29 cellular contexts compared by ENCODE assay signal in the genomic region with DNA sequence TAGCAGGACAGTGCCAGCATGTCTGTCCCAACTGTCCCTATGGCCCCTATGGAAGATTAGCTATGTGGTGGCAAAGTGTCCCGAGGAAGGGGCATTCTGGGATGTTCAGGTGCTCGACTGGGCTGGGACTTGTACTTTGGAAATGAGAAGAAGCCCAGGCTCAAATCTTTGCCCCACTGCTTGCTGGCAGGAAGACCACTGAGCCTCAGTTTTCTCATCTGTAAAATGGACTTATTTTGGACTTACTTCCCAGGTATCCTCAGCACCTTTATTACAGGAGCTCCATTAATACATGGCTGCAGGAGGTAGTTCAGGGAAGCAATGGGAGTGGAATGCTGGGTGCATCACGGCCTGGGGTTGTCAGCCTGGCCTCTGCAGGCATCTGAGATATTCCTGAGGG.
"Had no signal": no experiment of that assay in that cellular context is flagged by ENCODE, and none has a peak within 500 bp of the region (broad histone marks: within the 10 kb centered on the region; RNA-seq: fewer than 3 reads in every experiment).

No MANE protein-coding gene starts in this region.

- H3K27ac Mint-ChIP-seq: mesothelial cell of epicardium; naive thymus-derived CD4-positive, alpha-beta T cell; nephron; neural progenitor cell; progenitor cell of endocrine pancreas had no signal

- ATAC-seq: gastroesophageal sphincter; heart left ventricle; left lobe of liver; naive thymus-derived CD4-positive, alpha-beta T cell; sciatic nerve had no signal

- H3K4me1 Mint-ChIP-seq: nephron had no signal

- FAIRE-seq: colon, kidney, urothelium cell line had no signal

- DNase-seq: effector CD4-positive, alpha-beta T cell; mesenchymal stem cell; naive thymus-derived CD4-positive, alpha-beta T cell; stimulated activated CD4-positive, alpha-beta T cell treated with anti-CD3 and anti-CD28 coated beads, Interleukin-12 subunit alpha, Interleukin-12 subunit beta, amount 100 ng/mL, for 4 hours; stimulated activated CD4-positive, alpha-beta T cell treated with anti-CD3 and anti-CD28 coated beads, Interleukin-1b, Interleukin-23, amount 100 ng/mL, for 48 hours; stimulated activated CD4-positive, alpha-beta T cell treated with anti-CD3 and anti-CD28 coated beads, Interleukin-4, amount 100 ng/mL, for 1 hour; stimulated activated CD8-positive, alpha-beta memory T cell treated with anti-CD3 and anti-CD28 coated beads, Interleukin-4, amount 100 ng/mL, for 48 hours; stimulated activated naive CD4-positive, alpha-beta T cell treated with Interleukin-2 at 50 U/mL for 16 hours; stomach; thyroid gland; upper lobe of left lung had no signal

- H3K4me2 ChIP-seq: hepatocyte, neural progenitor cell, smooth muscle cell had no signal

- H3K79me2 ChIP-seq: hepatocyte had no signal

- H3K4me3 Mint-ChIP-seq: mesothelial cell of epicardium; naive thymus-derived CD4-positive, alpha-beta T cell; nephron; neural progenitor cell had no signal

- H3K9me3 Mint-ChIP-seq: mesothelial cell of epicardium; naive thymus-derived CD4-positive, alpha-beta T cell; nephron; neural progenitor cell had no signal

- H3K9ac ChIP-seq: neural progenitor cell, parathyroid adenoma had no signal

- H2AFZ ChIP-seq: hepatocyte, neural progenitor cell, parathyroid adenoma had no signal

- H3K4me3 ChIP-seq: dorsolateral prefrontal cortex, gastroesophageal sphincter, heart left ventricle, hepatocyte, mucosa of descending colon, neural progenitor cell, smooth muscle cell, stomach, thyroid gland, upper lobe of left lung had no signal

- H3K36me3 Mint-ChIP-seq: mesothelial cell of epicardium; naive thymus-derived CD4-positive, alpha-beta T cell; neural progenitor cell had no signal

- H3K4me1 ChIP-seq: foreskin keratinocyte, parathyroid adenoma had no signal

- H3K9me3 ChIP-seq: gastroesophageal sphincter, heart left ventricle, mucosa of descending colon, stomach, thyroid gland, upper lobe of left lung had no signal

- H3K27ac ChIP-seq: epithelial cell of prostate, foreskin keratinocyte, gastroesophageal sphincter, heart left ventricle, hepatocyte, neural progenitor cell, parathyroid adenoma, stomach, thyroid gland, upper lobe of left lung had no signal

- H3K36me3 ChIP-seq: gastroesophageal sphincter, heart left ventricle, neural progenitor cell, stomach, thyroid gland, upper lobe of left lung had no signal

- H3K27me3 ChIP-seq: dorsolateral prefrontal cortex, foreskin keratinocyte, gastroesophageal sphincter, heart left ventricle, hepatocyte, neural progenitor cell, stomach, thyroid gland, upper lobe of left lung had no signal
